ENCODE assay signal across 8 cellular contexts in genomic region chr1:12296623-12297022, GRCh38.
DNase-seq lines count a peak whose midpoint lies in the region; ATAC-seq and TF ChIP-seq lines count a peak whose summit lies in the region.

No MANE protein-coding gene starts in this region.

- no TSS peak for BruUV-seq in PC-9 (replicated peaks; lab: Mats Ljungman, UMichigan)

- H2AFZ ChIP-seq in PC-9: no peak overlapping the region

- H3K27ac ChIP-seq in PC-9 (peak overlapping the region; percentile 9; the same call in 1 of the 2 replicates), ascending aorta (no peak overlapping the region)

- DNase-seq in CD1c-positive myeloid dendritic cell (ENCODE audit: extremely low spot score): peak; percentile 2
- DNase-seq in PC-9: no peak
- DNase-seq in fibroblast of the conjunctiva (ENCODE audit: low read depth): peak; percentile 18
- no peak for DNase-seq in ascending aorta (ENCODE audit: low spot score in 2 of 2)
- no peak for DNase-seq in NCI-H1105 treated with DMSO at 0.1 percent for 48 hours (lab: John Stamatoyannopoulos, UW)
- DNase-seq in NCI-H446 treated with DMSO at 0.1 percent for 48 hours (lab: John Stamatoyannopoulos, UW): no peak

- no peaks in the 10 kb centered on the region for H3F3A ChIP-seq in PC-9 (ENCODE audit: insufficient read depth, low read depth)

- intact Hi-C loops in PC-9 (cut with micrococcal nuclease; ENCODE audit: unreplicated experiment): no loop called here
- intact Hi-C loops in ascending aorta (cut with DNase I): no loop called here

- H3K4me1 ChIP-seq in PC-9 (replicated peaks; ENCODE audit: insufficient read depth): no peaks in the 10 kb centered on the region
- H3K4me1 ChIP-seq in ascending aorta: peaks cover 0 to 5% of the 10 kb centered on the region in 2 donors

- no peaks in the 10 kb centered on the region for H3K79me2 ChIP-seq in PC-9 (ENCODE audit: low read depth)

- H3K9me2 ChIP-seq in PC-9 (ENCODE audit: insufficient read depth): no peaks in the 10 kb centered on the region

- H3K4me3 ChIP-seq in PC-9 (no peak overlapping the region), ascending aorta (no peak overlapping the region)

- H3K4me2 ChIP-seq in PC-9: no peak overlapping the region

- peak; percentile 90 for ATAC-seq in GM21390 (IDR thresholded peaks at IDR 0.05; ENCODE audit: unreplicated experiment)
- ATAC-seq in GM19397 (IDR thresholded peaks at IDR 0.05; ENCODE audit: unreplicated experiment): no peak

- H3K36me3 ChIP-seq in PC-9 (ENCODE audit: low read depth) (no peaks in the 10 kb centered on the region), ascending aorta (peaks cover 34 to 66% of the 10 kb centered on the region in 2 donors)

- POLR2A ChIA-PET in PC-9 (lab: Charles Lee; ENCODE audit: unreplicated experiment): no interaction called here

- no peak for TF ChIP-seq CTCF in PC-9 (conservative IDR thresholded peaks at IDR 0.05)
- no peak for TF ChIP-seq CTCF in ascending aorta (IDR thresholded peaks at IDR 0.05)

- H3K27me3 ChIP-seq in PC-9 (ENCODE audit: insufficient read depth, low read depth): no peaks in the 10 kb centered on the region
- H3K27me3 ChIP-seq in ascending aorta: no peaks in the 10 kb centered on the region

- H3K9me3 ChIP-seq in PC-9 (ENCODE audit: insufficient read depth, low read depth) (no peaks in the 10 kb centered on the region), ascending aorta (no peaks in the 10 kb centered on the region)

- CTCF ChIA-PET in PC-9 (lab: Charles Lee): interaction anchor here (0.5 kb wide), 1 partner anchor 117 kb away, joined by 3 read pairs; no protein-coding TSS in a partner anchor

- H4K20me1 ChIP-seq in PC-9 (ENCODE audit: insufficient read depth): no peaks in the 10 kb centered on the region

Comparison
In these comparisons a context has a peak if more than half of its experiments do, and no peak if none do; other contexts are left out.
1. DNase-seq: peak in CD1c-positive myeloid dendritic cell (single experiment) and fibroblast of the conjunctiva (single experiment); none in PC-9 (0 of 2), ascending aorta (0 of 2), NCI-H1105 treated with DMSO at 0.1 percent for 48 hours (single experiment) and NCI-H446 treated with DMSO at 0.1 percent for 48 hours (single experiment).